32 cellular contexts compared by ENCODE assay signal in genomic region chr2:25855065-25855464, GRCh38.
"Had no signal": no experiment of that assay in that cellular context is flagged by ENCODE, and none has a peak within 500 bp of the region (broad histone marks: within the 10 kb centered on the region; RNA-seq: fewer than 3 reads in every experiment).

No MANE protein-coding gene starts in this region.

- H3K36me3 ChIP-seq: adrenal gland, cardiac muscle cell, colonic mucosa, gastroesophageal sphincter, left ventricle myocardium inferior had no signal

- ATAC-seq: activated naive CD4-positive, alpha-beta T cell treated with anti-CD3 and anti-CD28 coated beads, Interleukin-2, amount 50 U/mL, for 72 hours; activated T-cell treated with anti-CD3 and anti-CD28 coated beads, Interleukin-2, amount 50 U/mL, for 4 hours; activated T-helper 17 cell treated with anti-CD3 and anti-CD28 coated beads, Interleukin-2, amount 50 U/mL, for 72 hours; body of pancreas; gastroesophageal sphincter; mucosa of descending colon; natural killer cell treated with Interleukin-12 subunit alpha and Interleukin-12 subunit beta and Interleukin-15 and Interleukin-18, amount 100 ng/mL, for 72 hours; sciatic nerve had no signal

- H3K27me3 Mint-ChIP-seq: activated CD4-positive, alpha-beta memory T cell treated with anti-CD3 and anti-CD28 coated beads for 36 hours; activated CD4-positive, alpha-beta T cell treated with anti-CD3 and anti-CD28 coated beads, Interleukin-2, amount 10 ng/mL, durations not matched to agents 24 days and 14 days; activated T-helper 17 cell treated with anti-CD3 and anti-CD28 coated beads, Interleukin-2, amount 50 U/mL, for 72 hours; natural killer cell treated with Interleukin-12 subunit alpha and Interleukin-12 subunit beta and Interleukin-15 and Interleukin-18, amount 100 ng/mL, for 72 hours had no signal

- DNase-seq: activated CD4-positive, alpha-beta memory T cell treated with anti-CD3 and anti-CD28 coated beads for 36 hours; activated CD4-positive, alpha-beta T cell treated with anti-CD3 and anti-CD28 coated beads, Interleukin-2, amount 10 ng/mL, durations not matched to agents 24 days and 14 days; activated CD4-positive, CD25-positive, alpha-beta regulatory T cell treated with anti-CD3 and anti-CD28 coated beads, Interleukin-2, amount 50 U/mL, for 72 hours; activated CD8-positive, alpha-beta memory T cell treated with anti-CD3 and anti-CD28 coated beads, Interleukin-2, amount 50 U/mL, for 4 hours; activated gamma-delta T cell treated with Interleukin-2 at 50 U/mL for 16 hours; activated T-cell treated with anti-CD3 and anti-CD28 coated beads, Interleukin-2, amount 50 U/mL, for 4 hours; aorta; body of pancreas; cerebellar nuclear complex; colonic mucosa; effector CD8-positive, alpha-beta T cell; erythroblast; islet precursor cell; left ventricle myocardium inferior; mucosa of descending colon; posterior cingulate gyrus; stimulated activated CD4-positive, alpha-beta T cell treated with anti-CD3 and anti-CD28 coated beads, Interleukin-12 subunit alpha, Interleukin-12 subunit beta, amount 100 ng/mL, for 4 hours; stimulated activated CD4-positive, alpha-beta T cell treated with anti-CD3 and anti-CD28 coated beads, Interleukin-4, amount 100 ng/mL, for 1 hour; T1000; WERI-Rb-1 had no signal

- H3K9me3 Mint-ChIP-seq: activated CD4-positive, alpha-beta memory T cell treated with anti-CD3 and anti-CD28 coated beads for 36 hours; activated CD4-positive, alpha-beta T cell treated with anti-CD3 and anti-CD28 coated beads, Interleukin-2, amount 10 ng/mL, durations not matched to agents 24 days and 14 days; activated naive CD4-positive, alpha-beta T cell treated with anti-CD3 and anti-CD28 coated beads, Interleukin-2, amount 50 U/mL, for 72 hours; activated T-cell treated with anti-CD3 and anti-CD28 coated beads, Interleukin-2, amount 50 U/mL, for 4 hours; activated T-helper 17 cell treated with anti-CD3 and anti-CD28 coated beads, Interleukin-2, amount 50 U/mL, for 72 hours; natural killer cell treated with Interleukin-12 subunit alpha and Interleukin-12 subunit beta and Interleukin-15 and Interleukin-18, amount 100 ng/mL, for 72 hours; T-helper 1 cell treated with Interleukin-12 subunit alpha and Interleukin-12 subunit beta and Interleukin-4 antibody, amounts not matched to agents 30 μg/mL and 1 μg/mL, for 36 hours had no signal

- H3K27ac ChIP-seq: body of pancreas, cardiac muscle cell, colonic mucosa, gastroesophageal sphincter, hepatocyte, left ventricle myocardium inferior, skin epidermis, tibial nerve, WERI-Rb-1 had no signal

- H3K4me1 ChIP-seq: colonic mucosa had no signal

- H3K27me3 ChIP-seq: adrenal gland, body of pancreas, cardiac muscle cell, colonic mucosa, gastroesophageal sphincter, hepatocyte, tibial nerve had no signal

- H3K4me3 Mint-ChIP-seq: activated CD4-positive, alpha-beta memory T cell treated with anti-CD3 and anti-CD28 coated beads for 36 hours; activated CD4-positive, alpha-beta T cell treated with anti-CD3 and anti-CD28 coated beads, Interleukin-2, amount 10 ng/mL, durations not matched to agents 24 days and 14 days; activated T-cell treated with anti-CD3 and anti-CD28 coated beads, Interleukin-2, amount 50 U/mL, for 4 hours; activated T-helper 17 cell treated with anti-CD3 and anti-CD28 coated beads, Interleukin-2, amount 50 U/mL, for 72 hours; natural killer cell treated with Interleukin-12 subunit alpha and Interleukin-12 subunit beta and Interleukin-15 and Interleukin-18, amount 100 ng/mL, for 72 hours; T-helper 1 cell treated with Interleukin-12 subunit alpha and Interleukin-12 subunit beta and Interleukin-4 antibody, amounts not matched to agents 30 μg/mL and 1 μg/mL, for 36 hours had no signal

- H3K9me3 ChIP-seq: adrenal gland, body of pancreas, colonic mucosa, gastroesophageal sphincter, left ventricle myocardium inferior, mucosa of descending colon, tibial nerve had no signal

- H3K27ac Mint-ChIP-seq: activated CD4-positive, alpha-beta memory T cell treated with anti-CD3 and anti-CD28 coated beads for 36 hours; activated naive CD4-positive, alpha-beta T cell treated with anti-CD3 and anti-CD28 coated beads, Interleukin-2, amount 50 U/mL, for 72 hours; activated T-helper 17 cell treated with anti-CD3 and anti-CD28 coated beads, Interleukin-2, amount 50 U/mL, for 72 hours; T-helper 1 cell treated with Interleukin-12 subunit alpha and Interleukin-12 subunit beta and Interleukin-4 antibody, amounts not matched to agents 30 μg/mL and 1 μg/mL, for 36 hours had no signal

- H3K4me3 ChIP-seq: adrenal gland, body of pancreas, cardiac muscle cell, colonic mucosa, gastroesophageal sphincter, hepatocyte, left ventricle myocardium inferior, lung, mucosa of descending colon, skin epidermis, tibial nerve had no signal

- H3K36me3 Mint-ChIP-seq: activated naive CD4-positive, alpha-beta T cell treated with anti-CD3 and anti-CD28 coated beads, Interleukin-2, amount 50 U/mL, for 72 hours; natural killer cell treated with Interleukin-12 subunit alpha and Interleukin-12 subunit beta and Interleukin-15 and Interleukin-18, amount 100 ng/mL, for 72 hours had no signal
